Comparison of ENCODE assay signal across 1 cellular context in the genomic region with DNA sequence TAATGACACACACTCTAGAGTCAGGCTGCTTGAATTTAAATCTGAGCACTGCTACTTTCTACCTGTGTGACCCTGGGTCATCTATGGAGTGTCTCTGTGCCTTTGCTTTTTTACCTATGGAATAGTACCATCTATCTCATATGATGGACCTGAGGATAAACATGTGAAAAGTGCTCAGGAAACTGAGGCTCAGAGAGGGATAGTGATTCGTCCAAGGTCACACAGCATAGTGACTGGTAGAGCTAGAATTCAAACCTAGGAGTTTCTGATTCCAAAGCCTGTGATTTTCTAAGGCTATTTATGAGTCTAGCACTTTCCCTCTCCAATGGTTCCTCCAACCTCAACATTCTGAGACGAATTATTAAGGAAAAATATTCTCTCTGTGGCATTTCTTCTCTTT.
TF ChIP-seq lines count a peak whose summit lies in the region.

No MANE protein-coding gene starts in this region.

TF ChIP-seq in K562, 482 proteins besides CTCF, POLR2A, EP300 and RAD21 (continued from another document and continues in another):
- TF ChIP-seq, protein P1, sequence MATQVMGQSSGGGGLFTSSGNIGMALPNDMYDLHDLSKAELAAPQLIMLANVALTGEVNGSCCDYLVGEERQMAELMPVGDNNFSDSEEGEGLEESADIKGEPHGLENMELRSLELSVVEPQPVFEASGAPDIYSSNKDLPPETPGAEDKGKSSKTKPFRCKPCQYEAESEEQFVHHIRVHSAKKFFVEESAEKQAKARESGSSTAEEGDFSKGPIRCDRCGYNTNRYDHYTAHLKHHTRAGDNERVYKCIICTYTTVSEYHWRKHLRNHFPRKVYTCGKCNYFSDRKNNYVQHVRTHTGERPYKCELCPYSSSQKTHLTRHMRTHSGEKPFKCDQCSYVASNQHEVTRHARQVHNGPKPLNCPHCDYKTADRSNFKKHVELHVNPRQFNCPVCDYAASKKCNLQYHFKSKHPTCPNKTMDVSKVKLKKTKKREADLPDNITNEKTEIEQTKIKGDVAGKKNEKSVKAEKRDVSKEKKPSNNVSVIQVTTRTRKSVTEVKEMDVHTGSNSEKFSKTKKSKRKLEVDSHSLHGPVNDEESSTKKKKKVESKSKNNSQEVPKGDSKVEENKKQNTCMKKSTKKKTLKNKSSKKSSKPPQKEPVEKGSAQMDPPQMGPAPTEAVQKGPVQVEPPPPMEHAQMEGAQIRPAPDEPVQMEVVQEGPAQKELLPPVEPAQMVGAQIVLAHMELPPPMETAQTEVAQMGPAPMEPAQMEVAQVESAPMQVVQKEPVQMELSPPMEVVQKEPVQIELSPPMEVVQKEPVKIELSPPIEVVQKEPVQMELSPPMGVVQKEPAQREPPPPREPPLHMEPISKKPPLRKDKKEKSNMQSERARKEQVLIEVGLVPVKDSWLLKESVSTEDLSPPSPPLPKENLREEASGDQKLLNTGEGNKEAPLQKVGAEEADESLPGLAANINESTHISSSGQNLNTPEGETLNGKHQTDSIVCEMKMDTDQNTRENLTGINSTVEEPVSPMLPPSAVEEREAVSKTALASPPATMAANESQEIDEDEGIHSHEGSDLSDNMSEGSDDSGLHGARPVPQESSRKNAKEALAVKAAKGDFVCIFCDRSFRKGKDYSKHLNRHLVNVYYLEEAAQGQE (CRISPR knock-in tag; IDR thresholded peaks at IDR 0.05; ENCODE audit: low read depth), result no peak
- TF ChIP-seq RBM25 (IDR thresholded peaks at IDR 0.05; ENCODE audit: low read depth, low read length, severe bottlenecking), result peak; percentile 100
- TF ChIP-seq, protein P2, sequence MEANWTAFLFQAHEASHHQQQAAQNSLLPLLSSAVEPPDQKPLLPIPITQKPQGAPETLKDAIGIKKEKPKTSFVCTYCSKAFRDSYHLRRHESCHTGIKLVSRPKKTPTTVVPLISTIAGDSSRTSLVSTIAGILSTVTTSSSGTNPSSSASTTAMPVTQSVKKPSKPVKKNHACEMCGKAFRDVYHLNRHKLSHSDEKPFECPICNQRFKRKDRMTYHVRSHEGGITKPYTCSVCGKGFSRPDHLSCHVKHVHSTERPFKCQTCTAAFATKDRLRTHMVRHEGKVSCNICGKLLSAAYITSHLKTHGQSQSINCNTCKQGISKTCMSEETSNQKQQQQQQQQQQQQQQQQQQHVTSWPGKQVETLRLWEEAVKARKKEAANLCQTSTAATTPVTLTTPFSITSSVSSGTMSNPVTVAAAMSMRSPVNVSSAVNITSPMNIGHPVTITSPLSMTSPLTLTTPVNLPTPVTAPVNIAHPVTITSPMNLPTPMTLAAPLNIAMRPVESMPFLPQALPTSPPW (CRISPR knock-in tag; IDR thresholded peaks at IDR 0.05), result no peak
- no peak for TF ChIP-seq NFE2 (IDR thresholded peaks at IDR 0.05; ENCODE audit: low read depth)
- TF ChIP-seq YY1 (IDR thresholded peaks at IDR 0.05; ENCODE audit: borderline replicate concordance in 1 of 3, control insufficient read depth in 1 of 3, extremely low read depth in 1 of 3, insufficient read depth in 3 of 3, insufficient read length in 1 of 3, insufficient replicate concordance in 2 of 3, low read depth in 1 of 3, low read length in 2 of 3), result no peak
- TF ChIP-seq, protein P3, sequence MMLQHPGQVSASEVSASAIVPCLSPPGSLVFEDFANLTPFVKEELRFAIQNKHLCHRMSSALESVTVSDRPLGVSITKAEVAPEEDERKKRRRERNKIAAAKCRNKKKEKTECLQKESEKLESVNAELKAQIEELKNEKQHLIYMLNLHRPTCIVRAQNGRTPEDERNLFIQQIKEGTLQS (IDR thresholded peaks at IDR 0.05), result no peak
- TF ChIP-seq, protein P3 (CRISPR knock-in tag; conservative IDR thresholded peaks at IDR 0.05), result no peak
- TF ChIP-seq BHLHE40 (IDR thresholded peaks at IDR 0.05; ENCODE audit: low read length), result no peak
- TF ChIP-seq KAT2B (IDR thresholded peaks at IDR 0.05; ENCODE audit: low read depth, low read length), result no peak
- peak; percentile 94; the same call in 1 of the 2 replicates for TF ChIP-seq SMARCA5 (IDR thresholded peaks at IDR 0.05)
- TF ChIP-seq PHF21A (IDR thresholded peaks at IDR 0.05; ENCODE audit: borderline replicate concordance, low read depth), result no peak
- TF ChIP-seq ZFP36 (IDR thresholded peaks at IDR 0.05; ENCODE audit: low read depth, low read length, partially characterized antibody), result peak; percentile 94
- no peak for TF ChIP-seq PHF8 (IDR thresholded peaks at IDR 0.05; ENCODE audit: borderline replicate concordance, low read length)
- TF ChIP-seq, protein P4, sequence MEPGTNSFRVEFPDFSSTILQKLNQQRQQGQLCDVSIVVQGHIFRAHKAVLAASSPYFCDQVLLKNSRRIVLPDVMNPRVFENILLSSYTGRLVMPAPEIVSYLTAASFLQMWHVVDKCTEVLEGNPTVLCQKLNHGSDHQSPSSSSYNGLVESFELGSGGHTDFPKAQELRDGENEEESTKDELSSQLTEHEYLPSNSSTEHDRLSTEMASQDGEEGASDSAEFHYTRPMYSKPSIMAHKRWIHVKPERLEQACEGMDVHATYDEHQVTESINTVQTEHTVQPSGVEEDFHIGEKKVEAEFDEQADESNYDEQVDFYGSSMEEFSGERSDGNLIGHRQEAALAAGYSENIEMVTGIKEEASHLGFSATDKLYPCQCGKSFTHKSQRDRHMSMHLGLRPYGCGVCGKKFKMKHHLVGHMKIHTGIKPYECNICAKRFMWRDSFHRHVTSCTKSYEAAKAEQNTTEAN (CRISPR knock-in tag; IDR thresholded peaks at IDR 0.05), result no peak
- TF ChIP-seq, protein P5, sequence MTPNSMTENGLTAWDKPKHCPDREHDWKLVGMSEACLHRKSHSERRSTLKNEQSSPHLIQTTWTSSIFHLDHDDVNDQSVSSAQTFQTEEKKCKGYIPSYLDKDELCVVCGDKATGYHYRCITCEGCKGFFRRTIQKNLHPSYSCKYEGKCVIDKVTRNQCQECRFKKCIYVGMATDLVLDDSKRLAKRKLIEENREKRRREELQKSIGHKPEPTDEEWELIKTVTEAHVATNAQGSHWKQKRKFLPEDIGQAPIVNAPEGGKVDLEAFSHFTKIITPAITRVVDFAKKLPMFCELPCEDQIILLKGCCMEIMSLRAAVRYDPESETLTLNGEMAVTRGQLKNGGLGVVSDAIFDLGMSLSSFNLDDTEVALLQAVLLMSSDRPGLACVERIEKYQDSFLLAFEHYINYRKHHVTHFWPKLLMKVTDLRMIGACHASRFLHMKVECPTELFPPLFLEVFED (CRISPR knock-in tag; conservative IDR thresholded peaks at IDR 0.05), result no peak
- TF ChIP-seq MYC (IDR thresholded peaks at IDR 0.05; ENCODE audit: low read depth, low read length), result no peak
- no peak for TF ChIP-seq MYC (CRISPR knock-in tag; IDR thresholded peaks at IDR 0.05; ENCODE audit: borderline replicate concordance, low read depth)
- TF ChIP-seq SLC30A9 (CRISPR knock-in tag; IDR thresholded peaks at IDR 0.05), result no peak
- no peak for TF ChIP-seq SIX5 (IDR thresholded peaks at IDR 0.05; ENCODE audit: borderline replicate concordance in 1 of 2, insufficient read depth in 1 of 2, low read depth in 1 of 2, low read length in 2 of 2)
- TF ChIP-seq, protein P6, sequence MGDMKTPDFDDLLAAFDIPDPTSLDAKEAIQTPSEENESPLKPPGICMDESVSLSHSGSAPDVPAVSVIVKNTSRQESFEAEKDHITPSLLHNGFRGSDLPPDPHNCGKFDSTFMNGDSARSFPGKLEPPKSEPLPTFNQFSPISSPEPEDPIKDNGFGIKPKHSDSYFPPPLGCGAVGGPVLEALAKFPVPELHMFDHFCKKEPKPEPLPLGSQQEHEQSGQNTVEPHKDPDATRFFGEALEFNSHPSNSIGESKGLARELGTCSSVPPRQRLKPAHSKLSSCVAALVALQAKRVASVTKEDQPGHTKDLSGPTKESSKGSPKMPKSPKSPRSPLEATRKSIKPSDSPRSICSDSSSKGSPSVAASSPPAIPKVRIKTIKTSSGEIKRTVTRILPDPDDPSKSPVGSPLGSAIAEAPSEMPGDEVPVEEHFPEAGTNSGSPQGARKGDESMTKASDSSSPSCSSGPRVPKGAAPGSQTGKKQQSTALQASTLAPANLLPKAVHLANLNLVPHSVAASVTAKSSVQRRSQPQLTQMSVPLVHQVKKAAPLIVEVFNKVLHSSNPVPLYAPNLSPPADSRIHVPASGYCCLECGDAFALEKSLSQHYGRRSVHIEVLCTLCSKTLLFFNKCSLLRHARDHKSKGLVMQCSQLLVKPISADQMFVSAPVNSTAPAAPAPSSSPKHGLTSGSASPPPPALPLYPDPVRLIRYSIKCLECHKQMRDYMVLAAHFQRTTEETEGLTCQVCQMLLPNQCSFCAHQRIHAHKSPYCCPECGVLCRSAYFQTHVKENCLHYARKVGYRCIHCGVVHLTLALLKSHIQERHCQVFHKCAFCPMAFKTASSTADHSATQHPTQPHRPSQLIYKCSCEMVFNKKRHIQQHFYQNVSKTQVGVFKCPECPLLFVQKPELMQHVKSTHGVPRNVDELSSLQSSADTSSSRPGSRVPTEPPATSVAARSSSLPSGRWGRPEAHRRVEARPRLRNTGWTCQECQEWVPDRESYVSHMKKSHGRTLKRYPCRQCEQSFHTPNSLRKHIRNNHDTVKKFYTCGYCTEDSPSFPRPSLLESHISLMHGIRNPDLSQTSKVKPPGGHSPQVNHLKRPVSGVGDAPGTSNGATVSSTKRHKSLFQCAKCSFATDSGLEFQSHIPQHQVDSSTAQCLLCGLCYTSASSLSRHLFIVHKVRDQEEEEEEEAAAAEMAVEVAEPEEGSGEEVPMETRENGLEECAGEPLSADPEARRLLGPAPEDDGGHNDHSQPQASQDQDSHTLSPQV (IDR thresholded peaks at IDR 0.05), result no peak
- no peak for TF ChIP-seq ZNF766 (CRISPR knock-in tag; conservative IDR thresholded peaks at IDR 0.05)
- TF ChIP-seq TEAD1 (CRISPR knock-in tag; IDR thresholded peaks at IDR 0.05), result no peak
- TF ChIP-seq ZFPM2 (CRISPR knock-in tag; IDR thresholded peaks at IDR 0.05), result no peak
- TF ChIP-seq COPS2 (conservative IDR thresholded peaks at IDR 0.05), result no peak
- no peak for TF ChIP-seq MTA3 (IDR thresholded peaks at IDR 0.05; ENCODE audit: borderline replicate concordance)
- TF ChIP-seq, protein P7, sequence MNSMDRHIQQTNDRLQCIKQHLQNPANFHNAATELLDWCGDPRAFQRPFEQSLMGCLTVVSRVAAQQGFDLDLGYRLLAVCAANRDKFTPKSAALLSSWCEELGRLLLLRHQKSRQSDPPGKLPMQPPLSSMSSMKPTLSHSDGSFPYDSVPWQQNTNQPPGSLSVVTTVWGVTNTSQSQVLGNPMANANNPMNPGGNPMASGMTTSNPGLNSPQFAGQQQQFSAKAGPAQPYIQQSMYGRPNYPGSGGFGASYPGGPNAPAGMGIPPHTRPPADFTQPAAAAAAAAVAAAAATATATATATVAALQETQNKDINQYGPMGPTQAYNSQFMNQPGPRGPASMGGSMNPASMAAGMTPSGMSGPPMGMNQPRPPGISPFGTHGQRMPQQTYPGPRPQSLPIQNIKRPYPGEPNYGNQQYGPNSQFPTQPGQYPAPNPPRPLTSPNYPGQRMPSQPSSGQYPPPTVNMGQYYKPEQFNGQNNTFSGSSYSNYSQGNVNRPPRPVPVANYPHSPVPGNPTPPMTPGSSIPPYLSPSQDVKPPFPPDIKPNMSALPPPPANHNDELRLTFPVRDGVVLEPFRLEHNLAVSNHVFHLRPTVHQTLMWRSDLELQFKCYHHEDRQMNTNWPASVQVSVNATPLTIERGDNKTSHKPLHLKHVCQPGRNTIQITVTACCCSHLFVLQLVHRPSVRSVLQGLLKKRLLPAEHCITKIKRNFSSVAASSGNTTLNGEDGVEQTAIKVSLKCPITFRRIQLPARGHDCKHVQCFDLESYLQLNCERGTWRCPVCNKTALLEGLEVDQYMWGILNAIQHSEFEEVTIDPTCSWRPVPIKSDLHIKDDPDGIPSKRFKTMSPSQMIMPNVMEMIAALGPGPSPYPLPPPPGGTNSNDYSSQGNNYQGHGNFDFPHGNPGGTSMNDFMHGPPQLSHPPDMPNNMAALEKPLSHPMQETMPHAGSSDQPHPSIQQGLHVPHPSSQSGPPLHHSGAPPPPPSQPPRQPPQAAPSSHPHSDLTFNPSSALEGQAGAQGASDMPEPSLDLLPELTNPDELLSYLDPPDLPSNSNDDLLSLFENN (IDR thresholded peaks at IDR 0.05; ENCODE audit: low read depth in 2 of 2, low read length in 2 of 2), result no peak
- TF ChIP-seq, protein P8, sequence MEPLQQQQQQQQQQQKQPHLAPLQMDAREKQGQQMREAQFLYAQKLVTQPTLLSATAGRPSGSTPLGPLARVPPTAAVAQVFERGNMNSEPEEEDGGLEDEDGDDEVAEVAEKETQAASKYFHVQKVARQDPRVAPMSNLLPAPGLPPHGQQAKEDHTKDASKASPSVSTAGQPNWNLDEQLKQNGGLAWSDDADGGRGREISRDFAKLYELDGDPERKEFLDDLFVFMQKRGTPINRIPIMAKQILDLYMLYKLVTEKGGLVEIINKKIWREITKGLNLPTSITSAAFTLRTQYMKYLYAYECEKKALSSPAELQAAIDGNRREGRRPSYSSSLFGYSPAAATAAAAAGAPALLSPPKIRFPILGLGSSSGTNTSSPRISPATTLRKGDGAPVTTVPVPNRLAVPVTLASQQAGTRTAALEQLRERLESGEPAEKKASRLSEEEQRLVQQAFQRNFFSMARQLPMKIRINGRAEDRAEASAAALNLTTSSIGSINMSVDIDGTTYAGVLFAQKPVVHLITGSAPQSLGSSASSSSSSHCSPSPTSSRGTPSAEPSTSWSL (CRISPR knock-in tag; IDR thresholded peaks at IDR 0.05; ENCODE audit: borderline replicate concordance), result no peak
- no peak for TF ChIP-seq SMAD2 (IDR thresholded peaks at IDR 0.05; ENCODE audit: low read depth, low read length)
- TF ChIP-seq RBM34 (IDR thresholded peaks at IDR 0.05; ENCODE audit: borderline replicate concordance, insufficient read depth, low read length), result no peak
- peak; percentile 33; the same call in 1 of the 2 replicates for TF ChIP-seq CBX1 (IDR thresholded peaks at IDR 0.05; ENCODE audit: low read depth)
- TF ChIP-seq ESRRB (CRISPR knock-in tag; IDR thresholded peaks at IDR 0.05; ENCODE audit: borderline replicate concordance), result no peak
- no peak for TF ChIP-seq ZNF217 (CRISPR knock-in tag; IDR thresholded peaks at IDR 0.05)
- no peak for TF ChIP-seq CHD1 (IDR thresholded peaks at IDR 0.05; ENCODE audit: low read length)
- TF ChIP-seq WHSC1 (IDR thresholded peaks at IDR 0.05; ENCODE audit: low read length), result no peak
- no peak for TF ChIP-seq ZNF197 (CRISPR knock-in tag; IDR thresholded peaks at IDR 0.05; ENCODE audit: low read depth)
- no peak for TF ChIP-seq TAF7 (tag; IDR thresholded peaks at IDR 0.05)
- TF ChIP-seq CAMTA2 (CRISPR knock-in tag; conservative IDR thresholded peaks at IDR 0.05), result no peak
- no peak for TF ChIP-seq TCF7L2 (IDR thresholded peaks at IDR 0.05; ENCODE audit: low read depth, low read length)
